ENCODE assay signal across 8 cellular contexts in genomic region chr1:157163273-157164127, GRCh38. TPM values are rescaled to one million over a fixed set of nuclear protein-coding genes. Genes with fewer than 3 reads are reported as not detected.
DNase-seq lines count a peak whose midpoint lies in the region; ATAC-seq, FAIRE-seq and TF ChIP-seq lines count a peak whose summit lies in the region.

No MANE protein-coding gene starts in this region.

- FAIRE-seq in GM19239 (lab: Jason Lieb, UNC) (peak; percentile 91), bronchial epithelial cell (lab: Jason Lieb, UNC) (no peak)

- H3K36me3 ChIP-seq in bronchial epithelial cell (ENCODE audit: control insufficient read depth, insufficient read depth, low read length), result no peaks in the 10 kb centered on the region

- H3K4me1 Mint-ChIP-seq in activated B cell treated with CpG ODN at 0.5 μM for 24 hours, result no peaks in the 10 kb centered on the region

- POLR2A ChIA-PET in AG04449 (lab: Yijun Ruan, JAX) (no interaction called here), activated B cell treated with CpG ODN at 0.5 μM for 24 hours (lab: Charles Lee) (no interaction called here)

- H3K4me3 ChIP-seq in AG04449 (ENCODE audit: low read depth, low read length) (no peak overlapping the region), bronchial epithelial cell (ENCODE audit: low read depth, low read length) (no peak overlapping the region)

- H3K36me3 Mint-ChIP-seq in activated B cell treated with CpG ODN at 0.5 μM for 24 hours (ENCODE audit: low read depth), result no peaks in the 10 kb centered on the region

- TF ChIP-seq CTCF in AG04449 (IDR thresholded peaks at IDR 0.05; ENCODE audit: insufficient read depth, low read length, missing control alignments) (peak; percentile 95), activated B cell treated with CpG ODN at 0.5 μM for 24 hours (IDR thresholded peaks at IDR 0.05) (peak; percentile 89), bronchial epithelial cell (IDR thresholded peaks at IDR 0.05; ENCODE audit: insufficient read depth, low read length, severe bottlenecking) (peak; percentile 92)

- peaks cover 2% of the 10 kb centered on the region for H3K27me3 ChIP-seq in bronchial epithelial cell (ENCODE audit: control insufficient read depth, insufficient read depth, low read length)

- ATAC-seq in activated B cell treated with CpG ODN at 0.5 μM for 24 hours (ENCODE audit: low read depth), result peak; percentile 62
- no peak for ATAC-seq in GM19395 (IDR thresholded peaks at IDR 0.05; ENCODE audit: unreplicated experiment)

- no peak overlapping the region for H3K27ac Mint-ChIP-seq in activated B cell treated with CpG ODN at 0.5 μM for 24 hours

- CTCF ChIA-PET in AG04449 (lab: Yijun Ruan, JAX), result interaction anchor here (0.6 to 2.3 kb wide), 13 partner anchors 7 to 342 kb away, joined by 3 to 27 read pairs (median 5); no protein-coding TSS in a partner anchor
- CTCF ChIA-PET in activated B cell treated with CpG ODN at 0.5 μM for 24 hours (lab: Charles Lee), result interaction anchor here (1.0 to 1.6 kb wide), 3 partner anchors 9 to 74 kb away, joined by 4 to 7 read pairs (median 6); no protein-coding TSS in a partner anchor

- intact Hi-C loops in activated B cell treated with CpG ODN at 0.5 μM for 24 hours (cut with micrococcal nuclease), result loop anchor here (1.0 to 2.0 kb wide), 2 partner anchors 325 to 962 kb away; no protein-coding TSS in a partner anchor

- H3K9me3 Mint-ChIP-seq in activated B cell treated with CpG ODN at 0.5 μM for 24 hours, result no peaks in the 10 kb centered on the region

- no peak for DNase-seq in AG04449 (ENCODE audit: low read depth, low spot score)
- peak; percentile 60 for DNase-seq in GM19239 (ENCODE audit: insufficient read length, low spot score)
- peak; percentile 71 for DNase-seq in NCI-H2196 (lab: John Stamatoyannopoulos, UW; ENCODE audit: unreplicated experiment)
- peak; percentile 76 for DNase-seq in activated B cell treated with CpG ODN at 0.5 μM for 24 hours
- DNase-seq in bronchial epithelial cell (ENCODE audit: low read depth), result peak; percentile 60
- DNase-seq in kidney tubule cell (ENCODE audit: low spot score), result peak; percentile 66
- peak; percentile 75 for DNase-seq in stimulated activated CD4-positive, alpha-beta T cell treated with anti-CD3 and anti-CD28 coated beads, Interleukin-4, amount 100 ng/mL, for 24 hours

- peaks cover 18% of the 10 kb centered on the region for H3K27me3 Mint-ChIP-seq in activated B cell treated with CpG ODN at 0.5 μM for 24 hours

- H3K4me3 Mint-ChIP-seq in activated B cell treated with CpG ODN at 0.5 μM for 24 hours, result no peak overlapping the region

RNA-seq across cellular contexts. Expression of gene ETV3, which starts 25.3 kb away (rescaled TPM):
- 26.6 and 31.3 TPM in 2 replicates for total RNA-seq in activated B cell treated with CpG ODN at 0.5 μM for 24 hours
- total RNA-seq in bronchial epithelial cell, result 17.1 and 17.9 TPM in 2 replicates
